Comparison of ENCODE assay signal across 1 cellular context in genomic region chr6:35388023-35388422, GRCh38.
TF ChIP-seq lines count a peak whose summit lies in the region.

No MANE protein-coding gene starts in this region.

TF ChIP-seq in IMR-90, 13 proteins besides CTCF, POLR2A, EP300 and RAD21:
- no peak for TF ChIP-seq ELK1 (IDR thresholded peaks at IDR 0.05; ENCODE audit: borderline replicate concordance, low read depth, low read length)
- no peak for TF ChIP-seq MXI1 (IDR thresholded peaks at IDR 0.05; ENCODE audit: borderline replicate concordance, low read depth, low read length)
- TF ChIP-seq NFE2L2 (IDR thresholded peaks at IDR 0.05; ENCODE audit: low read depth, low read length) = no peak
- TF ChIP-seq BHLHE40 (IDR thresholded peaks at IDR 0.05; ENCODE audit: low read depth, low read length) = no peak
